In genomic region chr12:48199784-48200198, GRCh38 we compare ENCODE assay signal across 1 cellular context.
TF ChIP-seq lines count a peak whose summit lies in the region.

No MANE protein-coding gene starts in this region.

TF ChIP-seq in SK-N-SH, 30 proteins besides CTCF, POLR2A, EP300 and RAD21 (continued from another document):
- TF ChIP-seq PBX3 (IDR thresholded peaks at IDR 0.05): no peak
